16 cellular contexts compared by ENCODE assay signal in the genomic region with DNA sequence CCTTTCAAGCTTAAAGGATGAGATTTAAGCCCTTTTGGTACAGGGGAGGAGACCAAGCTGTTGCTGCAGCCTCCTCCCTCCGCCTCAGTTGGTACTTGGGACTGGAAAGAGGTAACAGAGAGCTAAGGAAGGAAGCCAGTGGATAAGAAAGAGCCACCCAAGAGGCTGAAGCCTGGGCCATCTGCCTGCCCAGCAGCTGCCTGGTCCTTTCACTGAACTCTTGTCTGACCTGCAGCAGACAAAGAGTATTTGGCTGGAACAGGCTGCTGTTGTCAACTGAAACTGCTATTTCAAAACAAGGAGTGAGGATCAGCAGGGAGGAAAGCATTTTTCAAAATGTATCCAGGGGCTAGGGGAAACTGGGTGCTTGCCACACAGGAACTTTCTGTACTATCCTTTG. TPM values are rescaled to one million over a fixed set of nuclear protein-coding genes. Genes with fewer than 3 reads are reported as not detected.
DNase-seq lines count a peak whose midpoint lies in the region; ATAC-seq, FAIRE-seq and TF ChIP-seq lines count a peak whose summit lies in the region.
"Had no signal": no experiment of that assay in that cellular context is flagged by ENCODE, and none has a peak within 500 bp of the region (broad histone marks: within the 10 kb centered on the region; RNA-seq: fewer than 3 reads in every experiment).

No MANE protein-coding gene starts in this region.

- CTCF ChIA-PET in HepG2 (lab: Yijun Ruan, JAX; ENCODE audit: low intra/inter-chr PET ratio, low total read pairs) = no interaction called here

- DNase-seq in HepG2 (ENCODE audit: low spot score) = no peak
- peak; percentile 63 for DNase-seq in left ventricle myocardium superior
- DNase-seq in prostate gland (ENCODE audit: low spot score) = no peak
- no peak for DNase-seq in H7
- no peak for DNase-seq in small intestine
- DNase-seq: activated CD4-positive, alpha-beta T cell treated with anti-CD3 and anti-CD28 coated beads for 1 hour; activated T-cell treated with anti-CD3 and anti-CD28 coated beads, Interleukin-2, amount 50 U/mL, for 48 hours; foreskin melanocyte; HCEC 1CT; islet precursor cell; stimulated activated CD4-positive, alpha-beta T cell treated with anti-CD3 and anti-CD28 coated beads, Interleukin-12 subunit alpha, Interleukin-12 subunit beta, amount 100 ng/mL, for 4 hours had no signal

- ATAC-seq in HepG2 = no peak
- peak; percentile 77 for ATAC-seq in left ventricle myocardium superior
- ATAC-seq in GM19395 (IDR thresholded peaks at IDR 0.05; ENCODE audit: unreplicated experiment) = no peak
- no peak for ATAC-seq in HG03045 (IDR thresholded peaks at IDR 0.05; ENCODE audit: unreplicated experiment)
- ATAC-seq: natural killer cell treated with Interleukin-12 subunit alpha and Interleukin-12 subunit beta and Interleukin-15 and Interleukin-18, amount 100 ng/mL, for 72 hours had no signal

- TF ChIP-seq EP300 in HepG2 (IDR thresholded peaks at IDR 0.05; ENCODE audit: low read depth in 2 of 2, low read length in 2 of 2) = no peak
- no peak for TF ChIP-seq EP300 in HepG2 (CRISPR knock-in tag; IDR thresholded peaks at IDR 0.05; ENCODE audit: borderline replicate concordance)

- POLR2A ChIA-PET in HepG2 (lab: Yijun Ruan, JAX) = no interaction called here

- intact Hi-C loops in HepG2 (cut with micrococcal nuclease; ENCODE audit: unreplicated experiment) = no loop called here
- intact Hi-C loops in left ventricle myocardium superior (cut with micrococcal nuclease) = no loop called here
- intact Hi-C loops in prostate gland (cut with DNase I) = no loop called here

- BruUV-seq in HepG2 (replicated peaks; lab: Mats Ljungman, UMichigan) = no TSS peak

- no peaks in the 10 kb centered on the region for H3K9me3 ChIP-seq in liver (ENCODE audit: control insufficient read depth in 4 of 4, low read length in 3 of 4)
- no peaks in the 10 kb centered on the region for H3K9me3 ChIP-seq in HepG2 (ENCODE audit: low read length)
- no peaks in the 10 kb centered on the region for H3K9me3 ChIP-seq in prostate gland
- no peaks in the 10 kb centered on the region for H3K9me3 ChIP-seq in small intestine (ENCODE audit: control insufficient read depth, low read depth)
- H3K9me3 ChIP-seq: Caco-2 had no signal

- no peaks in the 10 kb centered on the region for H3K36me3 ChIP-seq in liver (ENCODE audit: control insufficient read depth in 4 of 4, insufficient read depth in 3 of 4, low read depth in 1 of 4, low read length in 3 of 4)
- no peaks in the 10 kb centered on the region for H3K36me3 ChIP-seq in HepG2 (replicated peaks in 1 of 2; ENCODE audit: control insufficient read depth in 1 of 2, insufficient read depth in 2 of 2, low read length in 2 of 2)
- no peaks in the 10 kb centered on the region for H3K36me3 ChIP-seq in prostate gland
- H3K36me3 ChIP-seq in H7 (replicated peaks; ENCODE audit: control insufficient read depth, insufficient read depth, low read length) = no peaks in the 10 kb centered on the region
- no peaks in the 10 kb centered on the region for H3K36me3 ChIP-seq in small intestine (ENCODE audit: control insufficient read depth in 2 of 2, insufficient read depth in 2 of 2, low read length in 2 of 2)

- TF ChIP-seq CTCF in liver (IDR thresholded peaks at IDR 0.05; ENCODE audit: low read depth, low read length, missing input control) (no peak), HepG2 (CRISPR knock-in tag; IDR thresholded peaks at IDR 0.05) (no peak), prostate gland (IDR thresholded peaks at IDR 0.05) (no peak)

- H3K4me2 ChIP-seq in HepG2 (ENCODE audit: low read depth, low read length) = no peak overlapping the region

- H3K27ac ChIP-seq in liver (ENCODE audit: low read depth in 1 of 2, low read length in 2 of 2) = no peak overlapping the region
- H3K27ac ChIP-seq in HepG2 (ENCODE audit: extremely low read length, insufficient read depth, low read length) = no peak overlapping the region
- H3K27ac ChIP-seq in prostate gland = peak overlapping the region; percentile 52 to 53
- peak overlapping the region in 1 of 2 donors; percentile 41 for H3K27ac ChIP-seq in small intestine (ENCODE audit: low read depth in 1 of 2, low read length in 1 of 2)

- H3K4me1 ChIP-seq in liver (ENCODE audit: control insufficient read depth in 4 of 4, insufficient read depth in 4 of 4, low read length in 3 of 4) (peaks cover 0 to 4% (median 0%) of the 10 kb centered on the region in 4 donors), HepG2 (ENCODE audit: insufficient read depth, low read length) (no peaks in the 10 kb centered on the region), prostate gland (replicated peaks) (no peaks in the 10 kb centered on the region), small intestine (ENCODE audit: control insufficient read depth in 2 of 2, insufficient read depth in 1 of 2, low read depth in 1 of 2, low read length in 1 of 2) (no peaks in the 10 kb centered on the region)
- H3K4me1 ChIP-seq: Caco-2 had no signal

- TF ChIP-seq POLR2A in HepG2 (IDR thresholded peaks at IDR 0.05; ENCODE audit: insufficient read depth in 1 of 2, low read depth in 2 of 2, low read length in 2 of 2) = no peak
- TF ChIP-seq POLR2A in prostate gland (IDR thresholded peaks at IDR 0.05) = no peak

- TF ChIP-seq RAD21 in liver (IDR thresholded peaks at IDR 0.05) (peak in 1 of 2 donors; percentile 22), HepG2 (CRISPR knock-in tag; IDR thresholded peaks at IDR 0.05) (no peak)

- FAIRE-seq in HepG2 (lab: Jason Lieb, UNC) (no peak), small intestine (lab: Jason Lieb, UNC) (no peak)

- no peaks in the 10 kb centered on the region for H3K79me2 ChIP-seq in HepG2 (ENCODE audit: insufficient read depth, low read length)

- in situ Hi-C loops in HepG2 (cut with HindIII; ENCODE audit: extremely low pct_ligation_motif_present, low pct_unique_long_range_greater_than_20kb) = no loop called here

- no peak overlapping the region for H2AFZ ChIP-seq in HepG2 (ENCODE audit: low read length)

- WGBS in liver = 85% methylated on average over 1 of the region's 1 CpG
- 20% methylated on average over 1 of the region's 1 CpG for WGBS in HepG2 (ENCODE audit: low lambda C conversion rate)
- 33% methylated on average over 1 of the region's 1 CpG for WGBS in prostate gland
- WGBS in small intestine, 3 donors = 57 to 93% (median 73%) methylated on average over 1 of the region's 1 CpG

- no peaks in the 10 kb centered on the region for H4K20me1 ChIP-seq in HepG2 (ENCODE audit: insufficient read depth, low read length)

- H3K4me3 ChIP-seq in liver (ENCODE audit: low read depth in 1 of 3, low read length in 3 of 3) (no peak overlapping the region), HepG2 (replicated peaks in 1 of 3; ENCODE audit: insufficient read depth in 1 of 3, low read depth in 2 of 3, low read length in 3 of 3) (no peak overlapping the region), prostate gland (no peak overlapping the region), H7 (ENCODE audit: insufficient read depth, low read depth, low read length) (no peak overlapping the region), small intestine (ENCODE audit: low read depth in 1 of 2, low read length in 2 of 2) (no peak overlapping the region)

- H3K9ac ChIP-seq in liver (ENCODE audit: low read depth in 1 of 2, low read length in 2 of 2) = no peak overlapping the region
- no peak overlapping the region for H3K9ac ChIP-seq in HepG2 (ENCODE audit: insufficient read depth, low read depth, low read length)

- H3K27me3 ChIP-seq in liver (ENCODE audit: control insufficient read depth in 4 of 4, insufficient read depth in 4 of 4, low read length in 3 of 4) = no peaks in the 10 kb centered on the region
- H3K27me3 ChIP-seq in HepG2 (ENCODE audit: control insufficient read depth in 1 of 2, insufficient read depth in 2 of 2, low read length in 2 of 2) = peaks cover 2 to 25% of the 10 kb centered on the region in 2 experiments; a peak in 3 of 5 replicates
- no peaks in the 10 kb centered on the region for H3K27me3 ChIP-seq in prostate gland (replicated peaks; ENCODE audit: insufficient read depth)
- H3K27me3 ChIP-seq in H7 (ENCODE audit: control insufficient read depth, insufficient read depth, low read length) = peaks cover 2% of the 10 kb centered on the region; the same call in 1 of the 2 replicates
- H3K27me3 ChIP-seq in small intestine (ENCODE audit: control insufficient read depth in 2 of 2, insufficient read depth in 2 of 2, low read length in 2 of 2) = no peaks in the 10 kb centered on the region

TF ChIP-seq in liver, 16 proteins besides CTCF, POLR2A, EP300 and RAD21 (continues in another document):
- no peak for TF ChIP-seq FOXA2 (IDR thresholded peaks at IDR 0.05)
- TF ChIP-seq RXRA (IDR thresholded peaks at IDR 0.05) = peak; percentile 40 to 42

RNA-seq across cellular contexts. Expression of a gene that starts 30.3 kb away (rescaled TPM):
- total RNA-seq in liver (100 to 1,000 TPM in 1 of 2 donors, 10 to 100 TPM in 1; 91.6 to 128 TPM), HepG2 (2016; rRNA removed; fragmentation: Illumina TruSeq; extraction: Trizol) (1.9 TPM in 2 replicates), left ventricle myocardium superior (783 TPM), prostate gland (100 to 1,000 TPM; 238 to 659 TPM)
- polyA plus RNA-seq in liver (10 to 100 TPM; 16.3 to 23.0 TPM), HepG2 (2011; rRNA removed) (118 and 127 TPM in 2 replicates), small intestine (10 to 100 TPM in 1 of 3 donors, 1 to 10 TPM in 2; 1.3 to 52.1 (median 8.6) TPM)
- total RNA-seq in HepG2 (2016; cell fraction: cytosol; rRNA removed; fragmentation: Illumina TruSeq; extraction: Trizol; ENCODE audit: low read depth) = 0.51 and 0.71 TPM in 2 replicates
- total RNA-seq in HepG2 (2016; cell fraction: insoluble cytoplasmic fraction; rRNA removed; fragmentation: Illumina TruSeq; extraction: Trizol) = 1.1 and 1.7 TPM in 2 replicates
- total RNA-seq in HepG2 (2016; cell fraction: membrane; rRNA removed; fragmentation: Illumina TruSeq; extraction: Trizol) = 1.9 and 2.2 TPM in 2 replicates
- total RNA-seq in HepG2 (2016; cell fraction: nucleus; rRNA removed; fragmentation: Illumina TruSeq; extraction: Trizol) = 3.7 and 4.7 TPM in 2 replicates
- 72.1 and 78.8 TPM in 2 replicates for polyA plus RNA-seq in HepG2 (2011; cell fraction: cytosol; rRNA removed)
- 302 and 373 TPM in 2 replicates for polyA plus RNA-seq in HepG2 (2011; cell fraction: nucleus; rRNA removed)
- polyA plus RNA-seq in HepG2 (2012) = 63.6 and 87.8 TPM in 2 replicates
- polyA plus RNA-seq in HepG2 (2016; cell fraction: cytosol; fragmentation: Illumina TruSeq; extraction: Trizol; ENCODE audit: low read depth) = 0.35 and 0.62 TPM in 2 replicates
- 1.3 and 1.7 TPM in 2 replicates for polyA plus RNA-seq in HepG2 (2016; cell fraction: insoluble cytoplasmic fraction; fragmentation: Illumina TruSeq; extraction: Trizol; ENCODE audit: low read depth)
- 0.73 and 0.90 TPM in 2 replicates for polyA plus RNA-seq in HepG2 (2016; cell fraction: membrane; fragmentation: Illumina TruSeq; extraction: Trizol; ENCODE audit: low read depth)
- 1.9 and 2.0 TPM in 2 replicates for polyA plus RNA-seq in HepG2 (2016; cell fraction: nucleus; fragmentation: Illumina TruSeq; extraction: Trizol; ENCODE audit: insufficient read depth, low read depth)
- 3.6 and 445 TPM in 2 replicates for polyA minus RNA-seq in HepG2 (2011; rRNA and poly(A)+ RNA removed; ENCODE audit: low replicate concordance)
- 116 and 155 TPM in 2 replicates for polyA minus RNA-seq in HepG2 (2011; cell fraction: cytosol; rRNA and poly(A)+ RNA removed)
- polyA minus RNA-seq in HepG2 (2011; cell fraction: nucleus; rRNA and poly(A)+ RNA removed) = 504 and 544 TPM in 2 replicates
- 3.1 and 3.8 TPM in 2 replicates for total RNA-seq in H7 (2014; rRNA removed; shearing (Covaris generic))

Comparison
In these comparisons a context has a peak if more than half of its experiments do, and no peak if none do; other contexts are left out.
1. RNA of a gene that starts 30.3 kb away (total RNA-seq): 783 TPM in left ventricle myocardium superior (single experiment), 238 to 659 TPM in prostate gland and 91.6 to 128 TPM in liver; 3.1 to 3.8 TPM in H7 and 0.51 to 4.7 TPM in HepG2; every median in the first group is over 10 times any median in the second.
2. H3K27ac ChIP-seq: peak in prostate gland (2 of 2); none in liver (0 of 2) and HepG2 (single experiment).